In genomic region chr4:113899260-113900177, GRCh38 we compare ENCODE assay signal across 10 cellular contexts.
A peak's percentile ranks its signal among the peaks of the same experiment; 100 is the strongest.
DNase-seq lines count a peak whose midpoint lies in the region; ATAC-seq and TF ChIP-seq lines count a peak whose summit lies in the region.
"Had no signal": no experiment of that assay in that cellular context is flagged by ENCODE, and none has a peak within 500 bp of the region (broad histone marks: within the 10 kb centered on the region; RNA-seq: fewer than 3 reads in every experiment).

No MANE protein-coding gene starts in this region.

- no peaks in the 10 kb centered on the region for H3K36me3 Mint-ChIP-seq in activated CD4-positive, alpha-beta memory T cell treated with anti-CD3 and anti-CD28 coated beads, Interleukin-2, amount 10 ng/mL, durations not matched to agents 7 days and 5 days (ENCODE audit: low read depth)

- H3K4me1 Mint-ChIP-seq in activated CD4-positive, alpha-beta memory T cell treated with anti-CD3 and anti-CD28 coated beads, Interleukin-2, amount 10 ng/mL, durations not matched to agents 7 days and 5 days, result peaks cover 35% of the 10 kb centered on the region

- no peaks in the 10 kb centered on the region for H3K27me3 Mint-ChIP-seq in activated CD4-positive, alpha-beta memory T cell treated with anti-CD3 and anti-CD28 coated beads, Interleukin-2, amount 10 ng/mL, durations not matched to agents 7 days and 5 days

- DNase-seq in AML-193 (lab: John Stamatoyannopoulos, UW) (peak; percentile 14 to 39), AG08396 (ENCODE audit: low spot score) (no peak), GOT3 (lab: John Stamatoyannopoulos, UW) (no peak), A673 (ENCODE audit: low spot score) (no peak)
- peak; percentile 31 for DNase-seq in activated CD4-positive, alpha-beta memory T cell treated with anti-CD3 and anti-CD28 coated beads, Interleukin-2, amount 10 ng/mL, durations not matched to agents 7 days and 5 days
- DNase-seq in NK-92 treated with Interleukin-12 subunit alpha and Interleukin-12 subunit beta, amount 100 ng/mL, for 24 hours (lab: John Stamatoyannopoulos, UW), result no peak
- DNase-seq: DMS 273 treated with DMSO at 0.1 percent for 48 hours had no signal

- H3K4me1 ChIP-seq in A673 (ENCODE audit: insufficient read depth, low read length, poor library complexity, severe bottlenecking), result no peaks in the 10 kb centered on the region

- H3K4me3 Mint-ChIP-seq in activated CD4-positive, alpha-beta memory T cell treated with anti-CD3 and anti-CD28 coated beads, Interleukin-2, amount 10 ng/mL, durations not matched to agents 7 days and 5 days, result peak overlapping the region; percentile 15

- ATAC-seq in GM19351 (IDR thresholded peaks at IDR 0.05; ENCODE audit: unreplicated experiment), result peak; percentile 91
- peak; percentile 93 for ATAC-seq in HG03159 (IDR thresholded peaks at IDR 0.05; ENCODE audit: unreplicated experiment)
- ATAC-seq: right cardiac atrium had no signal

- H3K36me3 ChIP-seq in A673 (ENCODE audit: insufficient read depth, low read length, poor library complexity, severe bottlenecking), result no peaks in the 10 kb centered on the region

- TF ChIP-seq CTCF in A673 (conservative IDR thresholded peaks at IDR 0.05; ENCODE audit: low read depth, low read length), result no peak

- H3K27ac ChIP-seq in A673 (ENCODE audit: low read depth, low read length, poor library complexity, severe bottlenecking), result no peak overlapping the region

- CTCF ChIA-PET in activated CD4-positive, alpha-beta memory T cell treated with anti-CD3 and anti-CD28 coated beads, Interleukin-2, amount 10 ng/mL, durations not matched to agents 7 days and 5 days (lab: Charles Lee), result interaction anchor here (1.2 kb wide), 1 partner anchor 332 kb away, joined by 3 read pairs; no protein-coding TSS in a partner anchor
- CTCF ChIA-PET in A673 (lab: Charles Lee), result no interaction called here

- no TSS peak for BruUV-seq in A673 (replicated peaks; lab: Mats Ljungman, UMichigan)

- peak overlapping the region; percentile 58 for H3K27ac Mint-ChIP-seq in activated CD4-positive, alpha-beta memory T cell treated with anti-CD3 and anti-CD28 coated beads, Interleukin-2, amount 10 ng/mL, durations not matched to agents 7 days and 5 days

- H3K9me3 Mint-ChIP-seq in activated CD4-positive, alpha-beta memory T cell treated with anti-CD3 and anti-CD28 coated beads, Interleukin-2, amount 10 ng/mL, durations not matched to agents 7 days and 5 days, result no peaks in the 10 kb centered on the region

- intact Hi-C loops in A673 (cut with micrococcal nuclease; ENCODE audit: unreplicated experiment), result loop anchor here (10.0 kb wide), 1 partner anchor 355 kb away; no protein-coding TSS in a partner anchor

- H3K4me3 ChIP-seq in A673 (ENCODE audit: low read depth, low read length, poor library complexity, severe bottlenecking), result no peak overlapping the region

- H3K9me3 ChIP-seq in A673 (ENCODE audit: low read depth, low read length, poor library complexity, severe bottlenecking), result no peaks in the 10 kb centered on the region

- POLR2A ChIA-PET in activated CD4-positive, alpha-beta memory T cell treated with anti-CD3 and anti-CD28 coated beads, Interleukin-2, amount 10 ng/mL, durations not matched to agents 7 days and 5 days (lab: Charles Lee), result interaction anchor here (0.7 to 1.4 kb wide), 3 partner anchors 137 to 544 kb away, joined by 3 read pairs; no protein-coding TSS in a partner anchor
- POLR2A ChIA-PET in A673 (lab: Charles Lee; ENCODE audit: low non-redundant PET), result no interaction called here

- no peaks in the 10 kb centered on the region for H3K27me3 ChIP-seq in A673 (replicated peaks; ENCODE audit: insufficient read depth, low read depth, low read length, poor library complexity)

Comparison
In these comparisons a context has a peak if more than half of its experiments do, and no peak if none do; other contexts are left out.
1. DNase-seq: peak in AML-193 (2 of 2) and activated CD4-positive, alpha-beta memory T cell treated with anti-CD3 and anti-CD28 coated beads, Interleukin-2, amount 10 ng/mL, durations not matched to agents 7 days and 5 days (single experiment); none in AG08396 (single experiment), GOT3 (single experiment), A673 (single experiment) and NK-92 treated with Interleukin-12 subunit alpha and Interleukin-12 subunit beta, amount 100 ng/mL, for 24 hours (single experiment).